8 cellular contexts compared by ENCODE assay signal in genomic region chr12:108635201-108635996, GRCh38. TPM values are rescaled to one million over a fixed set of nuclear protein-coding genes. Genes with fewer than 3 reads are reported as not detected.
DNase-seq lines count a peak whose midpoint lies in the region; ATAC-seq, FAIRE-seq and TF ChIP-seq lines count a peak whose summit lies in the region.

No MANE protein-coding gene starts in this region.

- no peaks in the 10 kb centered on the region for H3K27me3 Mint-ChIP-seq in effector memory CD8-positive, alpha-beta T cell

- POLR2A ChIA-PET in PC-9 (lab: Charles Lee; ENCODE audit: unreplicated experiment) = no interaction called here

- H3K4me2 ChIP-seq in DOHH2 (ENCODE audit: low read length) (peak overlapping the region; percentile 69), PC-9 (no peak overlapping the region)

- H3K79me2 ChIP-seq in DOHH2 (ENCODE audit: control insufficient read depth, low read length) (no peaks in the 10 kb centered on the region), PC-9 (ENCODE audit: low read depth) (no peaks in the 10 kb centered on the region)

- ATAC-seq in HG03095 (IDR thresholded peaks at IDR 0.05; ENCODE audit: unreplicated experiment) = peak; percentile 55
- peak; percentile 33 for ATAC-seq in effector memory CD8-positive, alpha-beta T cell (replicated peaks)
- ATAC-seq in upper lobe of right lung = peak; percentile 7

- DNase-seq in GM19239 (ENCODE audit: insufficient read length, low spot score) (no peak), RPMI8226 (peak; percentile 94), upper lobe of right lung (no peak), PC-9 (no peak), SK-N-DZ (ENCODE audit: low spot score) (no peak)
- peak; percentile 56 to 65 (median 56) for DNase-seq in effector memory CD8-positive, alpha-beta T cell

- H3K4me3 ChIP-seq in DOHH2 (ENCODE audit: low read length) (peak overlapping the region; percentile 54), upper lobe of right lung (no peak overlapping the region), PC-9 (no peak overlapping the region)

- H3K4me1 ChIP-seq in DOHH2 (ENCODE audit: control insufficient read depth, low read length) = peaks cover 98% of the 10 kb centered on the region
- H3K4me1 ChIP-seq in upper lobe of right lung = peaks cover 65% of the 10 kb centered on the region
- H3K4me1 ChIP-seq in PC-9 (replicated peaks; ENCODE audit: insufficient read depth) = peaks cover 10% of the 10 kb centered on the region

- peaks cover 10% of the 10 kb centered on the region for H3K27me3 ChIP-seq in DOHH2 (ENCODE audit: control insufficient read depth, low read length)
- H3K27me3 ChIP-seq in upper lobe of right lung = no peaks in the 10 kb centered on the region
- no peaks in the 10 kb centered on the region for H3K27me3 ChIP-seq in PC-9 (ENCODE audit: insufficient read depth, low read depth)

- H3K9me3 Mint-ChIP-seq in effector memory CD8-positive, alpha-beta T cell = no peaks in the 10 kb centered on the region

- intact Hi-C loops in upper lobe of right lung (cut with DNase I) (no loop called here), PC-9 (cut with micrococcal nuclease; ENCODE audit: unreplicated experiment) (no loop called here)

- CTCF ChIA-PET in PC-9 (lab: Charles Lee) = interaction anchor here (1.1 kb wide), 1 partner anchor 13 kb away, joined by 3 read pairs; no protein-coding TSS in a partner anchor

- FAIRE-seq in GM19239 (lab: Jason Lieb, UNC) = peak; percentile 97

- TF ChIP-seq CTCF in DOHH2 (IDR thresholded peaks at IDR 0.05; ENCODE audit: low read depth, low read length, poor library complexity, severe bottlenecking) (no peak), upper lobe of right lung (IDR thresholded peaks at IDR 0.05) (no peak), PC-9 (conservative IDR thresholded peaks at IDR 0.05) (no peak)

- H3K36me3 Mint-ChIP-seq in effector memory CD8-positive, alpha-beta T cell (ENCODE audit: insufficient read depth) = peaks cover 45% of the 10 kb centered on the region

- H3K4me1 Mint-ChIP-seq in effector memory CD8-positive, alpha-beta T cell (ENCODE audit: low read depth in 2 of 2) = peaks cover 39 to 49% of the 10 kb centered on the region in 2 donors

- H2AFZ ChIP-seq in PC-9 = no peak overlapping the region

- H3K36me3 ChIP-seq in DOHH2 (ENCODE audit: control insufficient read depth, low read length) (no peaks in the 10 kb centered on the region), upper lobe of right lung (no peaks in the 10 kb centered on the region), PC-9 (ENCODE audit: low read depth) (no peaks in the 10 kb centered on the region)

- no TSS peak for BruUV-seq in PC-9 (replicated peaks; lab: Mats Ljungman, UMichigan)

- H3K4me3 Mint-ChIP-seq in effector memory CD8-positive, alpha-beta T cell = peak overlapping the region; percentile 81 to 94

- no peaks in the 10 kb centered on the region for H3K9me3 ChIP-seq in DOHH2 (ENCODE audit: control insufficient read depth, insufficient read depth, low read length)
- no peaks in the 10 kb centered on the region for H3K9me3 ChIP-seq in upper lobe of right lung
- no peaks in the 10 kb centered on the region for H3K9me3 ChIP-seq in PC-9 (ENCODE audit: insufficient read depth, low read depth)

- peak overlapping the region; percentile 90 for H3K27ac ChIP-seq in DOHH2 (ENCODE audit: low read depth, low read length)
- peak overlapping the region; percentile 80 for H3K27ac ChIP-seq in upper lobe of right lung
- H3K27ac ChIP-seq in PC-9 = no peak overlapping the region

- H3K9me2 ChIP-seq in DOHH2 (replicated peaks; ENCODE audit: control insufficient read depth, low read length) = no peaks in the 10 kb centered on the region
- no peaks in the 10 kb centered on the region for H3K9me2 ChIP-seq in PC-9 (ENCODE audit: insufficient read depth)

- no peaks in the 10 kb centered on the region for H4K20me1 ChIP-seq in DOHH2 (ENCODE audit: control insufficient read depth, insufficient read depth, low read depth, low read length)
- no peaks in the 10 kb centered on the region for H4K20me1 ChIP-seq in PC-9 (ENCODE audit: insufficient read depth)

- peaks cover 36% of the 10 kb centered on the region for H3F3A ChIP-seq in DOHH2 (ENCODE audit: control insufficient read depth, insufficient read depth)
- H3F3A ChIP-seq in PC-9 (ENCODE audit: insufficient read depth, low read depth) = peaks cover 19% of the 10 kb centered on the region

- peak overlapping the region; percentile 94 to 99 for H3K27ac Mint-ChIP-seq in effector memory CD8-positive, alpha-beta T cell

RNA-seq across cellular contexts. Expression of gene SELPLG, which starts 1.7 kb away (rescaled TPM):
- total RNA-seq in upper lobe of right lung (31.9 TPM), PC-9 (2021) (0.35 and 0.96 TPM in 2 replicates)
- not detected in 2 replicates for polyA plus RNA-seq in SK-N-DZ (2014; cell fraction: cytosol; rRNA removed)
- polyA plus RNA-seq in SK-N-DZ (2014; cell fraction: nucleus; rRNA removed) = not detected in 2 replicates

RNA-seq across cellular contexts. Expression of gene TMEM119, which starts 37.5 kb away (rescaled TPM):
- total RNA-seq in upper lobe of right lung (43.8 TPM), PC-9 (2021) (not detected in 2 replicates)
- polyA plus RNA-seq in SK-N-DZ (2014; cell fraction: cytosol; rRNA removed) = 55.3 and 62.2 TPM in 2 replicates
- 20.9 and 21.2 TPM in 2 replicates for polyA plus RNA-seq in SK-N-DZ (2014; cell fraction: nucleus; rRNA removed)

Comparison
In these comparisons a context has a peak if more than half of its experiments do, and no peak if none do; other contexts are left out.
1. DNase-seq: peak in RPMI8226 (single experiment) and effector memory CD8-positive, alpha-beta T cell (3 of 3); none in GM19239 (single experiment), upper lobe of right lung (single experiment), PC-9 (0 of 2) and SK-N-DZ (single experiment).
2. RNA of gene SELPLG, which starts 1.7 kb away (total RNA-seq): 31.9 TPM in upper lobe of right lung (single experiment); 0.35 to 0.96 TPM in PC-9; every median in the first group is over 10 times any median in the second.
3. RNA of gene TMEM119, which starts 37.5 kb away (total RNA-seq): 43.8 TPM in upper lobe of right lung (single experiment); not detected in PC-9; every median in the first group is over 10 times any median in the second.
4. Peak in every context shown above with its lines, with median percentiles within 50 percentile points of each other: ATAC-seq.